19 cellular contexts compared by ENCODE assay signal in genomic region chr11:20259506-20259905, GRCh38.
A peak's percentile ranks its signal among the peaks of the same experiment; 100 is the strongest.
DNase-seq lines count a peak whose midpoint lies in the region; ATAC-seq, FAIRE-seq and TF ChIP-seq lines count a peak whose summit lies in the region.
"Had no signal": no experiment of that assay in that cellular context is flagged by ENCODE, and none has a peak within 500 bp of the region (broad histone marks: within the 10 kb centered on the region; RNA-seq: fewer than 3 reads in every experiment).

No MANE protein-coding gene starts in this region.

- POLR2A ChIA-PET in HepG2 (lab: Yijun Ruan, JAX), result no interaction called here

- no peak overlapping the region for H3K4me2 ChIP-seq in HepG2 (ENCODE audit: low read depth, low read length)

- H3K36me3 ChIP-seq in HepG2 (replicated peaks in 1 of 2; ENCODE audit: control insufficient read depth in 1 of 2, insufficient read depth in 2 of 2, low read length in 2 of 2), result no peaks in the 10 kb centered on the region

- no peaks in the 10 kb centered on the region for H3K9me3 ChIP-seq in HepG2 (ENCODE audit: low read length)

- H3K27ac ChIP-seq in HepG2 (ENCODE audit: extremely low read length, insufficient read depth, low read length), result no peak overlapping the region

- CTCF ChIA-PET in HepG2 (lab: Yijun Ruan, JAX; ENCODE audit: low intra/inter-chr PET ratio, low total read pairs), result no interaction called here

- intact Hi-C loops in HepG2 (cut with micrococcal nuclease; ENCODE audit: unreplicated experiment), result no loop called here

- H3K79me2 ChIP-seq in HepG2 (ENCODE audit: insufficient read depth, low read length), result no peaks in the 10 kb centered on the region

- TF ChIP-seq RAD21 in HepG2 (CRISPR knock-in tag; IDR thresholded peaks at IDR 0.05), result no peak

- H4K20me1 ChIP-seq in HepG2 (ENCODE audit: insufficient read depth, low read length), result no peaks in the 10 kb centered on the region

- TF ChIP-seq POLR2A in HepG2 (IDR thresholded peaks at IDR 0.05; ENCODE audit: insufficient read depth in 1 of 2, low read depth in 2 of 2, low read length in 2 of 2), result no peak

- BruUV-seq in HepG2 (replicated peaks; lab: Mats Ljungman, UMichigan), result no TSS peak

- no peak overlapping the region for H3K9ac ChIP-seq in HepG2 (ENCODE audit: insufficient read depth, low read depth, low read length)

- WGBS in HepG2 (ENCODE audit: low lambda C conversion rate), result 0% methylated on average over 2 of the region's 2 CpGs

- FAIRE-seq in urothelium cell line (lab: Jason Lieb, UNC) (no peak), HepG2 (lab: Jason Lieb, UNC) (no peak)

- no peak overlapping the region for H3K4me3 ChIP-seq in HepG2 (replicated peaks in 1 of 3; ENCODE audit: insufficient read depth in 1 of 3, low read depth in 2 of 3, low read length in 3 of 3)

- no peak for TF ChIP-seq CTCF in HepG2 (CRISPR knock-in tag; IDR thresholded peaks at IDR 0.05)

- no peaks in the 10 kb centered on the region for H3K4me1 ChIP-seq in HepG2 (ENCODE audit: insufficient read depth, low read length)

- TF ChIP-seq EP300 in HepG2 (IDR thresholded peaks at IDR 0.05; ENCODE audit: low read depth in 2 of 2, low read length in 2 of 2) (no peak), HepG2 (CRISPR knock-in tag; IDR thresholded peaks at IDR 0.05; ENCODE audit: borderline replicate concordance) (no peak)

- DNase-seq in H4 (ENCODE audit: low spot score) (peak; percentile 49), HS-5 (ENCODE audit: low read depth) (peak; percentile 61), T1000 (lab: John Stamatoyannopoulos, UW) (peak; percentile 31), urothelium cell line (ENCODE audit: low spot score) (peak; percentile 33), anterior cingulate cortex (lab: John Stamatoyannopoulos, UW) (no peak), HepG2 (ENCODE audit: low spot score) (no peak)
- DNase-seq: CD4-positive, CD25-positive, alpha-beta regulatory T cell; DND-41; GF-D8; H9; KBM-7; NCI-H1092 treated with DMSO at 0.1 percent for 48 hours; NCI-H1436 treated with DMSO at 0.1 percent for 48 hours; NCI-H1930; NCI-H510A; NCI-H748 treated with DMSO at 0.1 percent for 48 hours; T-helper 1 cell had no signal

- H2AFZ ChIP-seq in HepG2 (ENCODE audit: low read length), result no peak overlapping the region

- in situ Hi-C loops in HepG2 (cut with HindIII; ENCODE audit: extremely low pct_ligation_motif_present, low pct_unique_long_range_greater_than_20kb), result no loop called here

- no peak for ATAC-seq in GM18502 (IDR thresholded peaks at IDR 0.05; ENCODE audit: poor library complexity, unreplicated experiment)
- ATAC-seq in HepG2, result no peak
- ATAC-seq: Panc1 had no signal

- H3K27me3 ChIP-seq in HepG2 (ENCODE audit: control insufficient read depth in 1 of 2, insufficient read depth in 2 of 2, low read length in 2 of 2), result no peaks in the 10 kb centered on the region; a peak in 1 of 5 replicates

TF ChIP-seq in HepG2, 621 proteins besides CTCF, POLR2A, EP300 and RAD21:
- TF ChIP-seq KDM5A (IDR thresholded peaks at IDR 0.05; ENCODE audit: borderline replicate concordance, low read length) (no peak), NR2F2 (IDR thresholded peaks at IDR 0.05; ENCODE audit: borderline replicate concordance, low read depth) (no peak), LCORL (IDR thresholded peaks at IDR 0.05) (no peak), LCORL (CRISPR knock-in tag; IDR thresholded peaks at IDR 0.05) (no peak), HNF4A (CRISPR knock-in tag; IDR thresholded peaks at IDR 0.05) (no peak), ZNF747 (CRISPR knock-in tag; IDR thresholded peaks at IDR 0.05; ENCODE audit: borderline replicate concordance) (no peak)
TF ChIP-seq in HepG2: peak in this region for 0.

Comparison
In these comparisons a context has a peak if more than half of its experiments do, and no peak if none do; other contexts are left out.
1. DNase-seq: peak in H4 (single experiment), HS-5 (single experiment), T1000 (single experiment) and urothelium cell line (single experiment); none in anterior cingulate cortex (0 of 58) and HepG2 (single experiment).